ENCODE assay signal across 1 cellular context in the genomic region with DNA sequence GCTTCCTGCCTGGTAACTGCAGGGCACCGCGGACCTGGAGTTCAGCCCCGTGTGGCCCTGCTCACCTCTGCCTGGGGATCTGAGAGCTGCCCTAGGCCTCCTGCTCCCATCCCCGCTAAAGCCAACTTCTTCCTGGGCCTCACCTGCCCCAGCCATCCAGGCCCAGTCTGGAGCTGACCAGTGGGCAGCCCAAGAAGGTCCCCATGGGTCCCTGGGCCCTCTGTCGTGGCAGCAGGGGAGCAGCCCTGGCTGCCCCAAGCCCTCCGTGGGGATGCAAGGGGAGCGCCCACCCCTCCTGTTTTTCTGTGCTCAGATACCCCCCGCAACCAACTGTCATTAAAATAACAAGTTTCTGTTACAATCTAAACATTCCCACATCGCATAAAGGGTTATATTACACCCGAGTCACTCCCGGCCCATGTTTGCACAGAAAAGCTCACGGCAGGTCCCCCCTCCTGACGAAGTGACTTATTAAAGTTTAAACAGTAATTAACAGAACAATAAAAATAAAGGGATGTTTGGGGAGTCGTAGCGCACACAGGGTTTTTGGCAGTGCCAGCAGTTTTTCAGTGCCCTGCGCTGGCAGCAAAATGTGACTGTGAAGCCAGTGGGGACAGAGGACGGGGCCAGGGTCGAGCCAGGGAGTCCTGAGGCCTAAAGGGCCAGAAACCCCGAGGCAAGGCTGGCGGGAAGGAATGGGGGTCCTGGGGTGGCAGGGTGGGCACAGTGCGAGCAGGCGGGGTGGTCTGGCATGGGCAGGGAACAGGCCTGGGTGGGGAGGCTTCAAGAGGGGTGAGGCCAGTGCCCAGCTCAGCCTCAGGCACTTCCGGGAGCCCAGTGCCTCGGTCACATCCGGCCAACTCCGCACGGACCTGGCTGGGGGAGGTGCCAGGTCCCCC.
TF ChIP-seq lines count a peak whose summit lies in the region.

No MANE protein-coding gene starts in this region.

TF ChIP-seq in HEK293, 187 proteins besides CTCF, POLR2A, EP300 and RAD21 (continued from another document and continues in another):
- TF ChIP-seq, protein P1, sequence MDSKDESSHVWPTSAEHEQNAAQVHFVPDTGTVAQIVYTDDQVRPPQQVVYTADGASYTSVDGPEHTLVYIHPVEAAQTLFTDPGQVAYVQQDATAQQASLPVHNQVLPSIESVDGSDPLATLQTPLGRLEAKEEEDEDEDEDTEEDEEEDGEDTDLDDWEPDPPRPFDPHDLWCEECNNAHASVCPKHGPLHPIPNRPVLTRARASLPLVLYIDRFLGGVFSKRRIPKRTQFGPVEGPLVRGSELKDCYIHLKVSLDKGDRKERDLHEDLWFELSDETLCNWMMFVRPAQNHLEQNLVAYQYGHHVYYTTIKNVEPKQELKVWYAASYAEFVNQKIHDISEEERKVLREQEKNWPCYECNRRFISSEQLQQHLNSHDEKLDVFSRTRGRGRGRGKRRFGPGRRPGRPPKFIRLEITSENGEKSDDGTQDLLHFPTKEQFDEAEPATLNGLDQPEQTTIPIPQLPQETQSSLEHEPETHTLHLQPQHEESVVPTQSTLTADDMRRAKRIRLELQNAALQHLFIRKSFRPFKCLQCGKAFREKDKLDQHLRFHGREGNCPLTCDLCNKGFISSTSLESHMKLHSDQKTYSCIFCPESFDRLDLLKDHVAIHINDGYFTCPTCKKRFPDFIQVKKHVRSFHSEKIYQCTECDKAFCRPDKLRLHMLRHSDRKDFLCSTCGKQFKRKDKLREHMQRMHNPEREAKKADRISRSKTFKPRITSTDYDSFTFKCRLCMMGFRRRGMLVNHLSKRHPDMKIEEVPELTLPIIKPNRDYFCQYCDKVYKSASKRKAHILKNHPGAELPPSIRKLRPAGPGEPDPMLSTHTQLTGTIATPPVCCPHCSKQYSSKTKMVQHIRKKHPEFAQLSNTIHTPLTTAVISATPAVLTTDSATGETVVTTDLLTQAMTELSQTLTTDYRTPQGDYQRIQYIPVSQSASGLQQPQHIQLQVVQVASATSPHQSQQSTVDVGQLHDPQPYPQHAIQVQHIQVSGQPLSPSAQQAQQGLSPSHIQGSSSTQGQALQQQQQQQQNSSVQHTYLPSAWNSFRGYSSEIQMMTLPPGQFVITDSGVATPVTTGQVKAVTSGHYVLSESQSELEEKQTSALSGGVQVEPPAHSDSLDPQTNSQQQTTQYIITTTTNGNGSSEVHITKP (tag by site-specific recombination; IDR thresholded peaks at IDR 0.05) = 0 out of 2 replicates have a peak, but pooled peaks have one; percentile 44
- TF ChIP-seq ZNF341 (tag by site-specific recombination; IDR thresholded peaks at IDR 0.05; ENCODE audit: low read depth) (peak; percentile 60; the same call in 1 of the 2 replicates), ZNF2 (tag by site-specific recombination; IDR thresholded peaks at IDR 0.05) (no peak; the same call in 1 of the 2 replicates), OSR2 (tag by site-specific recombination; IDR thresholded peaks at IDR 0.05) (peak; percentile 73; the same call in 1 of the 2 replicates), BCL11A (tag by site-specific recombination; IDR thresholded peaks at IDR 0.05; ENCODE audit: low read depth) (peak; percentile 71), GLIS1 (tag by site-specific recombination; IDR thresholded peaks at IDR 0.05) (peak; percentile 98), ZNF544 (tag by site-specific recombination; IDR thresholded peaks at IDR 0.05) (no peak), ZNF792 (tag by site-specific recombination; IDR thresholded peaks at IDR 0.05) (no peak), ZXDB (tag by site-specific recombination; IDR thresholded peaks at IDR 0.05) (peak; percentile 46; the same call in 1 of the 2 replicates), ZBTB17 (tag by site-specific recombination; IDR thresholded peaks at IDR 0.05) (peak; percentile 40; the same call in 1 of the 2 replicates), ZNF202 (tag by site-specific recombination; IDR thresholded peaks at IDR 0.05; ENCODE audit: borderline replicate concordance) (no peak), ZNF670 (tag by site-specific recombination; IDR thresholded peaks at IDR 0.05; ENCODE audit: low read depth) (no peak), SP7 (tag by site-specific recombination; IDR thresholded peaks at IDR 0.05) (peak; percentile 91), ZBTB48 (tag by site-specific recombination; IDR thresholded peaks at IDR 0.05) (peak; percentile 30; the same call in 1 of the 2 replicates), FEZF1 (tag by site-specific recombination; IDR thresholded peaks at IDR 0.05) (peak; percentile 79), ZNF623 (tag by site-specific recombination; IDR thresholded peaks at IDR 0.05) (no peak), ZNF629 (tag by site-specific recombination; IDR thresholded peaks at IDR 0.05) (peak; percentile 63; the same call in 1 of the 2 replicates), RBAK (tag by site-specific recombination; IDR thresholded peaks at IDR 0.05) (no peak), ZNF768 (tag by site-specific recombination; IDR thresholded peaks at IDR 0.05) (no peak), ZNF776 (tag by site-specific recombination; IDR thresholded peaks at IDR 0.05; ENCODE audit: borderline replicate concordance) (no peak), KLF8 (tag by site-specific recombination; IDR thresholded peaks at IDR 0.05) (0 out of 2 replicates have a peak, but pooled peaks have one; percentile 45)
- TF ChIP-seq, protein P2, sequence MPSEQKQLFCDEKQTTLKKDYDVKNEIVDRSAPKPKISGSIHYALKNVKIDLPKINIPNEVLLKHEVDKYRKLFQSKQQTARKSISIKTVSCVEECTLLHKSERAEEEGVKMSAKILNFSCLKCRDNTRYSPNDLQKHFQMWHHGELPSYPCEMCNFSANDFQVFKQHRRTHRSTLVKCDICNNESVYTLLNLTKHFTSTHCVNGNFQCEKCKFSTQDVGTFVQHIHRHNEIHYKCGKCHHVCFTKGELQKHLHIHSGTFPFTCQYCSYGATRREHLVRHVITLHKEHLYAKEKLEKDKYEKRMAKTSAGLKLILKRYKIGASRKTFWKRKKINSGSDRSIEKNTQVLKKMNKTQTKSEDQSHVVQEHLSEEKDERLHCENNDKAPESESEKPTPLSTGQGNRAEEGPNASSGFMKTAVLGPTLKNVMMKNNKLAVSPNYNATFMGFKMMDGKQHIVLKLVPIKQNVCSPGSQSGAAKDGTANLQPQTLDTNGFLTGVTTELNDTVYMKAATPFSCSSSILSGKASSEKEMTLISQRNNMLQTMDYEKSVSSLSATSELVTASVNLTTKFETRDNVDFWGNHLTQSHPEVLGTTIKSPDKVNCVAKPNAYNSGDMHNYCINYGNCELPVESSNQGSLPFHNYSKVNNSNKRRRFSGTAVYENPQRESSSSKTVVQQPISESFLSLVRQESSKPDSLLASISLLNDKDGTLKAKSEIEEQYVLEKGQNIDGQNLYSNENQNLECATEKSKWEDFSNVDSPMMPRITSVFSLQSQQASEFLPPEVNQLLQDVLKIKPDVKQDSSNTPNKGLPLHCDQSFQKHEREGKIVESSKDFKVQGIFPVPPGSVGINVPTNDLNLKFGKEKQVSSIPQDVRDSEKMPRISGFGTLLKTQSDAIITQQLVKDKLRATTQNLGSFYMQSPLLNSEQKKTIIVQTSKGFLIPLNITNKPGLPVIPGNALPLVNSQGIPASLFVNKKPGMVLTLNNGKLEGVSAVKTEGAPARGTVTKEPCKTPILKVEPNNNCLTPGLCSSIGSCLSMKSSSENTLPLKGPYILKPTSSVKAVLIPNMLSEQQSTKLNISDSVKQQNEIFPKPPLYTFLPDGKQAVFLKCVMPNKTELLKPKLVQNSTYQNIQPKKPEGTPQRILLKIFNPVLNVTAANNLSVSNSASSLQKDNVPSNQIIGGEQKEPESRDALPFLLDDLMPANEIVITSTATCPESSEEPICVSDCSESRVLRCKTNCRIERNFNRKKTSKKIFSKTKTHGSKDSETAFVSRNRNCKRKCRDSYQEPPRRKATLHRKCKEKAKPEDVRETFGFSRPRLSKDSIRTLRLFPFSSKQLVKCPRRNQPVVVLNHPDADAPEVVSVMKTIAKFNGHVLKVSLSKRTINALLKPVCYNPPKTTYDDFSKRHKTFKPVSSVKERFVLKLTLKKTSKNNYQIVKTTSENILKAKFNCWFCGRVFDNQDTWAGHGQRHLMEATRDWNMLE (tag by site-specific recombination; conservative IDR thresholded peaks at IDR 0.05; ENCODE audit: low read depth) = no peak
- TF ChIP-seq, protein P3, sequence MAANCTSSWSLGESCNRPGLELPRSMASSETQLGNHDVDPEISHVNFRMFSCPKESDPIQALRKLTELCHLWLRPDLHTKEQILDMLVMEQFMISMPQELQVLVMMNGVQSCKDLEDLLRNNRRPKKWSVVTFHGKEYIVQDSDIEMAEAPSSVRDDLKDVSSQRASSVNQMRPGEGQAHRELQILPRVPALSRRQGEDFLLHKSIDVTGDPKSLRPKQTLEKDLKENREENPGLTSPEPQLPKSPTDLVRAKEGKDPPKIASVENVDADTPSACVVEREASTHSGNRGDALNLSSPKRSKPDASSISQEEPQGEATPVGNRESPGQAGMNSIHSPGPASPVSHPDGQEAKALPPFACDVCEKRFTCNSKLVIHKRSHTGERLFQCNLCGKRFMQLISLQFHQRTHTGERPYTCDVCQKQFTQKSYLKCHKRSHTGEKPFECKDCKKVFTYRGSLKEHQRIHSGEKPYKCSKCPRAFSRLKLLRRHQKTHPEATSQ (tag by site-specific recombination; IDR thresholded peaks at IDR 0.05) = no peak
- TF ChIP-seq, protein P4, sequence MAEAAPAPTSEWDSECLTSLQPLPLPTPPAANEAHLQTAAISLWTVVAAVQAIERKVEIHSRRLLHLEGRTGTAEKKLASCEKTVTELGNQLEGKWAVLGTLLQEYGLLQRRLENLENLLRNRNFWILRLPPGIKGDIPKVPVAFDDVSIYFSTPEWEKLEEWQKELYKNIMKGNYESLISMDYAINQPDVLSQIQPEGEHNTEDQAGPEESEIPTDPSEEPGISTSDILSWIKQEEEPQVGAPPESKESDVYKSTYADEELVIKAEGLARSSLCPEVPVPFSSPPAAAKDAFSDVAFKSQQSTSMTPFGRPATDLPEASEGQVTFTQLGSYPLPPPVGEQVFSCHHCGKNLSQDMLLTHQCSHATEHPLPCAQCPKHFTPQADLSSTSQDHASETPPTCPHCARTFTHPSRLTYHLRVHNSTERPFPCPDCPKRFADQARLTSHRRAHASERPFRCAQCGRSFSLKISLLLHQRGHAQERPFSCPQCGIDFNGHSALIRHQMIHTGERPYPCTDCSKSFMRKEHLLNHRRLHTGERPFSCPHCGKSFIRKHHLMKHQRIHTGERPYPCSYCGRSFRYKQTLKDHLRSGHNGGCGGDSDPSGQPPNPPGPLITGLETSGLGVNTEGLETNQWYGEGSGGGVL (tag by site-specific recombination; IDR thresholded peaks at IDR 0.05) = peak; percentile 94
- TF ChIP-seq, protein P5, sequence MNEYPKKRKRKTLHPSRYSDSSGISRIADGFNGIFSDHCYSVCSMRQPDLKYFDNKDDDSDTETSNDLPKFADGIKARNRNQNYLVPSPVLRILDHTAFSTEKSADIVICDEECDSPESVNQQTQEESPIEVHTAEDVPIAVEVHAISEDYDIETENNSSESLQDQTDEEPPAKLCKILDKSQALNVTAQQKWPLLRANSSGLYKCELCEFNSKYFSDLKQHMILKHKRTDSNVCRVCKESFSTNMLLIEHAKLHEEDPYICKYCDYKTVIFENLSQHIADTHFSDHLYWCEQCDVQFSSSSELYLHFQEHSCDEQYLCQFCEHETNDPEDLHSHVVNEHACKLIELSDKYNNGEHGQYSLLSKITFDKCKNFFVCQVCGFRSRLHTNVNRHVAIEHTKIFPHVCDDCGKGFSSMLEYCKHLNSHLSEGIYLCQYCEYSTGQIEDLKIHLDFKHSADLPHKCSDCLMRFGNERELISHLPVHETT (tag by site-specific recombination; IDR thresholded peaks at IDR 0.05) = 0 out of 2 replicates have a peak, but pooled peaks have one; percentile 31
- TF ChIP-seq, protein P6, sequence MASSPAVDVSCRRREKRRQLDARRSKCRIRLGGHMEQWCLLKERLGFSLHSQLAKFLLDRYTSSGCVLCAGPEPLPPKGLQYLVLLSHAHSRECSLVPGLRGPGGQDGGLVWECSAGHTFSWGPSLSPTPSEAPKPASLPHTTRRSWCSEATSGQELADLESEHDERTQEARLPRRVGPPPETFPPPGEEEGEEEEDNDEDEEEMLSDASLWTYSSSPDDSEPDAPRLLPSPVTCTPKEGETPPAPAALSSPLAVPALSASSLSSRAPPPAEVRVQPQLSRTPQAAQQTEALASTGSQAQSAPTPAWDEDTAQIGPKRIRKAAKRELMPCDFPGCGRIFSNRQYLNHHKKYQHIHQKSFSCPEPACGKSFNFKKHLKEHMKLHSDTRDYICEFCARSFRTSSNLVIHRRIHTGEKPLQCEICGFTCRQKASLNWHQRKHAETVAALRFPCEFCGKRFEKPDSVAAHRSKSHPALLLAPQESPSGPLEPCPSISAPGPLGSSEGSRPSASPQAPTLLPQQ (tag by site-specific recombination; IDR thresholded peaks at IDR 0.05) = peak; percentile 53; the same call in 1 of the 2 replicates
- TF ChIP-seq, protein P7, sequence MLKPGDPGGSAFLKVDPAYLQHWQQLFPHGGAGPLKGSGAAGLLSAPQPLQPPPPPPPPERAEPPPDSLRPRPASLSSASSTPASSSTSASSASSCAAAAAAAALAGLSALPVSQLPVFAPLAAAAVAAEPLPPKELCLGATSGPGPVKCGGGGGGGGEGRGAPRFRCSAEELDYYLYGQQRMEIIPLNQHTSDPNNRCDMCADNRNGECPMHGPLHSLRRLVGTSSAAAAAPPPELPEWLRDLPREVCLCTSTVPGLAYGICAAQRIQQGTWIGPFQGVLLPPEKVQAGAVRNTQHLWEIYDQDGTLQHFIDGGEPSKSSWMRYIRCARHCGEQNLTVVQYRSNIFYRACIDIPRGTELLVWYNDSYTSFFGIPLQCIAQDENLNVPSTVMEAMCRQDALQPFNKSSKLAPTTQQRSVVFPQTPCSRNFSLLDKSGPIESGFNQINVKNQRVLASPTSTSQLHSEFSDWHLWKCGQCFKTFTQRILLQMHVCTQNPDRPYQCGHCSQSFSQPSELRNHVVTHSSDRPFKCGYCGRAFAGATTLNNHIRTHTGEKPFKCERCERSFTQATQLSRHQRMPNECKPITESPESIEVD (tag by site-specific recombination; IDR thresholded peaks at IDR 0.05) = peak; percentile 95
- TF ChIP-seq, protein P8, sequence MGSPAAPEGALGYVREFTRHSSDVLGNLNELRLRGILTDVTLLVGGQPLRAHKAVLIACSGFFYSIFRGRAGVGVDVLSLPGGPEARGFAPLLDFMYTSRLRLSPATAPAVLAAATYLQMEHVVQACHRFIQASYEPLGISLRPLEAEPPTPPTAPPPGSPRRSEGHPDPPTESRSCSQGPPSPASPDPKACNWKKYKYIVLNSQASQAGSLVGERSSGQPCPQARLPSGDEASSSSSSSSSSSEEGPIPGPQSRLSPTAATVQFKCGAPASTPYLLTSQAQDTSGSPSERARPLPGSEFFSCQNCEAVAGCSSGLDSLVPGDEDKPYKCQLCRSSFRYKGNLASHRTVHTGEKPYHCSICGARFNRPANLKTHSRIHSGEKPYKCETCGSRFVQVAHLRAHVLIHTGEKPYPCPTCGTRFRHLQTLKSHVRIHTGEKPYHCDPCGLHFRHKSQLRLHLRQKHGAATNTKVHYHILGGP (tag by site-specific recombination; IDR thresholded peaks at IDR 0.05) = no peak
- TF ChIP-seq, protein P9, sequence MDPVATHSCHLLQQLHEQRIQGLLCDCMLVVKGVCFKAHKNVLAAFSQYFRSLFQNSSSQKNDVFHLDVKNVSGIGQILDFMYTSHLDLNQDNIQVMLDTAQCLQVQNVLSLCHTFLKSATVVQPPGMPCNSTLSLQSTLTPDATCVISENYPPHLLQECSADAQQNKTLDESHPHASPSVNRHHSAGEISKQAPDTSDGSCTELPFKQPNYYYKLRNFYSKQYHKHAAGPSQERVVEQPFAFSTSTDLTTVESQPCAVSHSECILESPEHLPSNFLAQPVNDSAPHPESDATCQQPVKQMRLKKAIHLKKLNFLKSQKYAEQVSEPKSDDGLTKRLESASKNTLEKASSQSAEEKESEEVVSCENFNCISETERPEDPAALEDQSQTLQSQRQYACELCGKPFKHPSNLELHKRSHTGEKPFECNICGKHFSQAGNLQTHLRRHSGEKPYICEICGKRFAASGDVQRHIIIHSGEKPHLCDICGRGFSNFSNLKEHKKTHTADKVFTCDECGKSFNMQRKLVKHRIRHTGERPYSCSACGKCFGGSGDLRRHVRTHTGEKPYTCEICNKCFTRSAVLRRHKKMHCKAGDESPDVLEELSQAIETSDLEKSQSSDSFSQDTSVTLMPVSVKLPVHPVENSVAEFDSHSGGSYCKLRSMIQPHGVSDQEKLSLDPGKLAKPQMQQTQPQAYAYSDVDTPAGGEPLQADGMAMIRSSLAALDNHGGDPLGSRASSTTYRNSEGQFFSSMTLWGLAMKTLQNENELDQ (tag by site-specific recombination; IDR thresholded peaks at IDR 0.05; ENCODE audit: low read depth) = no peak
